ENCODE assay signal across 8 cellular contexts in genomic region chr19:4867534-4868285, GRCh38.
DNase-seq lines count a peak whose midpoint lies in the region; ATAC-seq and TF ChIP-seq lines count a peak whose summit lies in the region.

PLIN3 (minus strand) TSS chr19:4867667; CDS start chr19:4861394, 6,273 bp downstream.

- H3K4me1 Mint-ChIP-seq in nephron = peaks cover 5% of the 10 kb centered on the region

- peaks cover 8% of the 10 kb centered on the region for H3K36me3 Mint-ChIP-seq in nephron (ENCODE audit: low read depth)

- TF ChIP-seq CTCF in fibroblast of pulmonary artery (IDR thresholded peaks at IDR 0.05; ENCODE audit: low read length, missing control alignments) (no peak), nephron (IDR thresholded peaks at IDR 0.05; ENCODE audit: unreplicated experiment in 3 of 3) (no peak)

- H3K27ac Mint-ChIP-seq in nephron = peak within 1 kb of the TSS in 2 of 3 experiments; percentile 24 to 27

- H3K4me3 Mint-ChIP-seq in nephron = peak within 1 kb of the TSS; percentile 85 to 90 (median 89)

- H3K4me3 ChIP-seq in fibroblast of pulmonary artery (replicated peaks; ENCODE audit: low read depth, low read length) = peak within 1 kb of the TSS; percentile 90

- H3K9me3 Mint-ChIP-seq in nephron = no peaks in the 10 kb centered on the region

- peak; percentile 56 for ATAC-seq in HG03571 (IDR thresholded peaks at IDR 0.05; ENCODE audit: unreplicated experiment)

- DNase-seq in C1 segment of cervical spinal cord (lab: John Stamatoyannopoulos, UW) (peak in 13 of 14 donors; percentile 27 to 95 (median 87)), GM19238 (ENCODE audit: insufficient read length, low spot score) (peak; percentile 96), SHP77 (lab: John Stamatoyannopoulos, UW) (peak; percentile 14 to 65), fibroblast of pulmonary artery (ENCODE audit: low read depth) (peak; percentile 96)
- peak; percentile 86 for DNase-seq in activated T-helper 9 cell treated with anti-CD3 and anti-CD28 coated beads, Interleukin-2, amount 50 U/mL, for 16 hours (ENCODE audit: low read depth)
- peak; percentile 89 for DNase-seq in stimulated activated naive CD4-positive, alpha-beta T cell treated with Interleukin-2 at 50 U/mL for 16 hours (lab: John Stamatoyannopoulos, UW)

- H3K27me3 Mint-ChIP-seq in nephron (ENCODE audit: low read depth) = no peaks in the 10 kb centered on the region

Comparison
In these comparisons a context has a peak if more than half of its experiments do, and no peak if none do; other contexts are left out.
1. Peak in every context shown above with its lines: DNase-seq, ATAC-seq and H3K4me3 ChIP-seq.
2. DNase-seq: peak in every context shown above with its lines; median percentile 96 in GM19238; 96 in fibroblast of pulmonary artery; 89 in stimulated activated naive CD4-positive, alpha-beta T cell treated with Interleukin-2 at 50 U/mL for 16 hours; 87 in C1 segment of cervical spinal cord; 86 in activated T-helper 9 cell treated with anti-CD3 and anti-CD28 coated beads, Interleukin-2, amount 50 U/mL, for 16 hours; 40 in SHP77.